Comparison of ENCODE assay signal across 20 cellular contexts in the genomic region with DNA sequence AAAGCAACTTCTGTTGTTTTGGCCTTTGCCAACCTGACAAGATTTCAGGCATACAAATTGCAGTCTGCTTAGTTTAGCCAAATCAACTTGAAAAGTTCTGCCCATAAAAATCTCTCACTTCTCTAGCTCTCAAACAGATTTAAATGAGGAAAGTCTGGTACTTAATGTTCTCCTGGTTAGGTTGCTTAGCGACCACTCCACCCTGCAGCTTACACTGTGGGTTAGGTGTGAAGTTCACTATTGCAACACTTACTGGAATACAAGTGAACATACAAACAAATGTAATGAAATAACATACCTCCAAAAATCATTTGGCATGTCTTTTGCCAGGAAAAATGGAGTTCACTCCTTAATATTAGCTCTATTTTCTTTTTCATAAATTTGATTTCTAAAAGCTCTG.
A peak's percentile ranks its signal among the peaks of the same experiment; 100 is the strongest.
DNase-seq lines count a peak whose midpoint lies in the region; ATAC-seq and TF ChIP-seq lines count a peak whose summit lies in the region.
"Had no signal": no experiment of that assay in that cellular context is flagged by ENCODE, and none has a peak within 500 bp of the region (broad histone marks: within the 10 kb centered on the region; RNA-seq: fewer than 3 reads in every experiment).

No MANE protein-coding gene starts in this region.

- no peak for TF ChIP-seq CTCF in fibroblast of mammary gland (conservative IDR thresholded peaks at IDR 0.05; ENCODE audit: control insufficient read depth, insufficient read depth, low read depth, low read length)

- peaks cover 0 to 2% of the 10 kb centered on the region in 2 donors for H3K9me3 Mint-ChIP-seq in activated T-cell treated with anti-CD3 and anti-CD28 coated beads, Interleukin-2, amount 50 U/mL, for 72 hours
- H3K9me3 Mint-ChIP-seq: activated B cell treated with CpG ODN at 0.5 μM for 24 hours; nephron progenitor cell; stimulated activated memory B cell treated with anti-CD40 and anti-IgM and Interleukin-4, amounts not matched to agents 10 μg/mL and 1 μg/mL and 100 μg/mL, for 72 hours had no signal

- H3K36me3 Mint-ChIP-seq in activated T-cell treated with anti-CD3 and anti-CD28 coated beads, Interleukin-2, amount 50 U/mL, for 72 hours (ENCODE audit: insufficient read depth in 2 of 2) = no peaks in the 10 kb centered on the region
- H3K36me3 Mint-ChIP-seq: stimulated activated memory B cell treated with anti-CD40 and anti-IgM and Interleukin-4, amounts not matched to agents 10 μg/mL and 1 μg/mL and 100 μg/mL, for 72 hours; T-cell had no signal

- no peak for ATAC-seq in activated T-cell treated with anti-CD3 and anti-CD28 coated beads, Interleukin-2, amount 50 U/mL, for 72 hours (replicated peaks in 1 of 2)
- ATAC-seq: body of pancreas; left colon; Panc1; stimulated activated memory B cell treated with anti-CD40 and anti-IgM and Interleukin-4, amounts not matched to agents 10 μg/mL and 1 μg/mL and 100 μg/mL, for 72 hours; T-cell had no signal

- peak; percentile 2 for DNase-seq in DMS 273 (lab: John Stamatoyannopoulos, UW; ENCODE audit: unreplicated experiment)
- no peak for DNase-seq in DMS 273 treated with DMSO at 0.1 percent for 48 hours (lab: John Stamatoyannopoulos, UW)
- DNase-seq in NCI-H524 (lab: John Stamatoyannopoulos, UW) = peak; percentile 44 to 59
- DNase-seq in fibroblast of mammary gland (ENCODE audit: low read depth) = peak; percentile 61
- peak; percentile 48 for DNase-seq in midbrain (lab: John Stamatoyannopoulos, UW)
- no peak for DNase-seq in activated T-cell treated with anti-CD3 and anti-CD28 coated beads, Interleukin-2, amount 50 U/mL, for 72 hours
- no peak for DNase-seq in activated gamma-delta T cell treated with Interleukin-2 at 50 U/mL for 16 hours
- DNase-seq in COLO668 (lab: John Stamatoyannopoulos, UW; ENCODE audit: unreplicated experiment) = no peak
- DNase-seq: activated B cell treated with CpG ODN at 0.5 μM for 24 hours, activated gamma-delta T cell, body of pancreas, glutamatergic neuron, HFFc6, left colon, NCI-H226, nephron progenitor cell, sigmoid colon had no signal

- no peak overlapping the region for H3K4me3 ChIP-seq in fibroblast of mammary gland (ENCODE audit: control insufficient read depth, low read depth, low read length)
- H3K4me3 ChIP-seq: body of pancreas, sigmoid colon had no signal

- H3K4me3 Mint-ChIP-seq in activated T-cell treated with anti-CD3 and anti-CD28 coated beads, Interleukin-2, amount 50 U/mL, for 72 hours = no peak overlapping the region
- H3K4me3 Mint-ChIP-seq: activated B cell treated with CpG ODN at 0.5 μM for 24 hours; HFFc6; nephron progenitor cell; stimulated activated memory B cell treated with anti-CD40 and anti-IgM and Interleukin-4, amounts not matched to agents 10 μg/mL and 1 μg/mL and 100 μg/mL, for 72 hours; T-cell had no signal

- H3K27ac Mint-ChIP-seq in activated T-cell treated with anti-CD3 and anti-CD28 coated beads, Interleukin-2, amount 50 U/mL, for 72 hours = no peak overlapping the region
- H3K27ac Mint-ChIP-seq: activated B cell treated with CpG ODN at 0.5 μM for 24 hours; HFFc6; nephron progenitor cell; stimulated activated memory B cell treated with anti-CD40 and anti-IgM and Interleukin-4, amounts not matched to agents 10 μg/mL and 1 μg/mL and 100 μg/mL, for 72 hours; T-cell had no signal

- no peaks in the 10 kb centered on the region for H3K4me1 Mint-ChIP-seq in activated T-cell treated with anti-CD3 and anti-CD28 coated beads, Interleukin-2, amount 50 U/mL, for 72 hours (ENCODE audit: low read depth)
- H3K4me1 Mint-ChIP-seq: activated B cell treated with CpG ODN at 0.5 μM for 24 hours; nephron progenitor cell; stimulated activated memory B cell treated with anti-CD40 and anti-IgM and Interleukin-4, amounts not matched to agents 10 μg/mL and 1 μg/mL and 100 μg/mL, for 72 hours; T-cell had no signal

- no peaks in the 10 kb centered on the region for H3K27me3 Mint-ChIP-seq in activated T-cell treated with anti-CD3 and anti-CD28 coated beads, Interleukin-2, amount 50 U/mL, for 72 hours (ENCODE audit: low read depth)
- H3K27me3 Mint-ChIP-seq: activated B cell treated with CpG ODN at 0.5 μM for 24 hours; stimulated activated memory B cell treated with anti-CD40 and anti-IgM and Interleukin-4, amounts not matched to agents 10 μg/mL and 1 μg/mL and 100 μg/mL, for 72 hours; T-cell had no signal

Comparison
In these comparisons a context has a peak if more than half of its experiments do, and no peak if none do; other contexts are left out.
1. DNase-seq: peak in DMS 273 (single experiment), NCI-H524 (2 of 2), fibroblast of mammary gland (single experiment) and midbrain (single experiment); none in DMS 273 treated with DMSO at 0.1 percent for 48 hours (single experiment), activated T-cell treated with anti-CD3 and anti-CD28 coated beads, Interleukin-2, amount 50 U/mL, for 72 hours (0 of 2), activated gamma-delta T cell treated with Interleukin-2 at 50 U/mL for 16 hours (single experiment) and COLO668 (single experiment).